31 cellular contexts compared by ENCODE assay signal in genomic region chr10:128556575-128556974, GRCh38.
"Had no signal": no experiment of that assay in that cellular context is flagged by ENCODE, and none has a peak within 500 bp of the region (broad histone marks: within the 10 kb centered on the region; RNA-seq: fewer than 3 reads in every experiment).

No MANE protein-coding gene starts in this region.

- H3K9me3 ChIP-seq: adrenal gland, body of pancreas, esophagus muscularis mucosa, gastrocnemius medialis had no signal

- DNase-seq: activated CD4-positive, alpha-beta memory T cell treated with anti-CD3 and anti-CD28 coated beads for 36 hours; activated CD4-positive, alpha-beta T cell treated with anti-CD3 and anti-CD28 coated beads for 36 hours; activated CD4-positive, alpha-beta T cell treated with anti-CD3 and anti-CD28 coated beads, Interleukin-2, amount 10 ng/mL, durations not matched to agents 24 days and 14 days; activated CD4-positive, CD25-positive, alpha-beta regulatory T cell; activated CD4-positive, CD25-positive, alpha-beta regulatory T cell treated with anti-CD3 and anti-CD28 coated beads, Interleukin-2, amount 50 U/mL, for 72 hours; activated CD8-positive, alpha-beta memory T cell treated with anti-CD3 and anti-CD28 coated beads, Interleukin-2, amount 10 ng/mL, durations not matched to agents 7 days and 5 days; activated CD8-positive, alpha-beta memory T cell treated with anti-CD3 and anti-CD28 coated beads, Interleukin-2, amount 50 U/mL, for 4 hours; activated CD8-positive, alpha-beta T cell treated with anti-CD3 and anti-CD28 coated beads, Interleukin-2, amount 10 ng/mL, durations not matched to agents 7 days and 5 days; activated effector memory CD4-positive, alpha-beta T cell treated with anti-CD3 and anti-CD28 coated beads, Interleukin-2, amount 50 U/mL, for 16 hours; activated naive CD4-positive, alpha-beta T cell treated with anti-CD3 and anti-CD28 coated beads for 36 hours; activated naive CD8-positive, alpha-beta T cell treated with anti-CD3 and anti-CD28 coated beads for 36 hours; activated naive CD8-positive, alpha-beta T cell treated with anti-CD3 and anti-CD28 coated beads, Interleukin-2, amount 50 U/mL, for 24 hours; activated T-cell treated with anti-CD3 and anti-CD28 coated beads, Interleukin-2, amount 50 U/mL, for 1 hour; activated T-cell treated with anti-CD3 and anti-CD28 coated beads, Interleukin-2, amount 50 U/mL, for 48 hours; adrenal gland; amygdala; aorta; body of pancreas; caudate nucleus; cortex of kidney; dermis blood vessel endothelial cell; effector CD4-positive, alpha-beta T cell; effector memory CD8-positive, alpha-beta T cell; erythroblast; foreskin keratinocyte; gastrocnemius medialis; glutamatergic neuron; heart left ventricle; T-helper 2 cell had no signal

- H3K4me1 ChIP-seq: adrenal gland, body of pancreas, esophagus muscularis mucosa, foreskin keratinocyte, gastrocnemius medialis, heart left ventricle had no signal

- H3K27ac ChIP-seq: adrenal gland, body of pancreas, esophagus muscularis mucosa, foreskin keratinocyte, gastrocnemius medialis, heart left ventricle had no signal

- H3K27me3 ChIP-seq: adrenal gland, body of pancreas, foreskin keratinocyte, gastrocnemius medialis had no signal

- H3K36me3 ChIP-seq: adrenal gland, esophagus muscularis mucosa, gastrocnemius medialis, heart left ventricle had no signal

- FAIRE-seq: colon had no signal

- H3K4me3 ChIP-seq: adrenal gland, body of pancreas, esophagus muscularis mucosa, gastrocnemius medialis, heart left ventricle had no signal
